In genomic region chr6:81894788-81895221, GRCh38 we compare ENCODE assay signal across 11 cellular contexts.
DNase-seq lines count a peak whose midpoint lies in the region; ATAC-seq and TF ChIP-seq lines count a peak whose summit lies in the region.
"Had no signal": no experiment of that assay in that cellular context is flagged by ENCODE, and none has a peak within 500 bp of the region (broad histone marks: within the 10 kb centered on the region; RNA-seq: fewer than 3 reads in every experiment).

No MANE protein-coding gene starts in this region.

- H3K79me1 ChIP-seq in trophoblast cell (ENCODE audit: low read length), result peaks cover 20% of the 10 kb centered on the region

- peak overlapping the region; percentile 93 for H2BK12ac ChIP-seq in trophoblast cell (ENCODE audit: low read length)

- peak overlapping the region; percentile 78 for H2BK5ac ChIP-seq in trophoblast cell (ENCODE audit: low read depth, low read length, poor library complexity)

- H2BK120ac ChIP-seq in trophoblast cell (ENCODE audit: insufficient read depth, low read length, poor library complexity), result peak overlapping the region; percentile 39

- H2AFZ ChIP-seq in trophoblast cell (ENCODE audit: insufficient read depth, low read length, poor library complexity) (no peak overlapping the region), SK-N-SH (ENCODE audit: low read depth) (no peak overlapping the region)

- no peak overlapping the region for H3K23ac ChIP-seq in trophoblast cell (ENCODE audit: low read length)

- peak overlapping the region; percentile 60 for H3K18ac ChIP-seq in trophoblast cell (ENCODE audit: low read length)

- DNase-seq in COLO829 (ENCODE audit: low spot score), result peak; percentile 81
- no peak for DNase-seq in ascending aorta (ENCODE audit: low spot score in 2 of 2)
- peak; percentile 63 for DNase-seq in left cardiac atrium
- peak in 1 of 2 donors; percentile 17 for DNase-seq in trophoblast cell
- DNase-seq in SK-N-SH, result no peak
- DNase-seq in activated CD4-positive, alpha-beta T cell treated with anti-CD3 and anti-CD28 coated beads for 1 hour, result no peak
- no peak for DNase-seq in osteocyte (ENCODE audit: extremely low spot score, unreplicated experiment)

- H3K4me3 ChIP-seq in ascending aorta (peak overlapping the region in 1 of 2 donors; percentile 24), trophoblast cell (ENCODE audit: low read depth, low read length) (no peak overlapping the region), SK-N-SH (ENCODE audit: low read depth in 2 of 2, low read length in 1 of 2) (no peak overlapping the region)

- peak overlapping the region; percentile 12 to 22 for H3K27ac ChIP-seq in ascending aorta
- H3K27ac ChIP-seq in trophoblast cell (ENCODE audit: low read depth, low read length), result peak overlapping the region; percentile 77
- H3K27ac ChIP-seq in SK-N-SH (ENCODE audit: low read depth in 2 of 2, low read length in 1 of 2), result no peak overlapping the region
- H3K27ac ChIP-seq: C4-2B, neutrophil had no signal

- H3K36me3 ChIP-seq in ascending aorta (no peaks in the 10 kb centered on the region), trophoblast cell (ENCODE audit: control insufficient read depth in 1 of 2, insufficient read depth in 2 of 2, low read length in 2 of 2) (no peaks in the 10 kb centered on the region), SK-N-SH (replicated peaks in 1 of 2; ENCODE audit: control insufficient read depth in 1 of 2, insufficient read depth in 2 of 2, low read length in 1 of 2) (no peaks in the 10 kb centered on the region)
- H3K36me3 ChIP-seq: neutrophil had no signal

- H3K9me3 ChIP-seq in ascending aorta (no peaks in the 10 kb centered on the region), trophoblast cell (ENCODE audit: insufficient read depth, low read depth, low read length) (no peaks in the 10 kb centered on the region), SK-N-SH (no peaks in the 10 kb centered on the region)
- H3K9me3 ChIP-seq: neutrophil had no signal

- H3K27ac Mint-ChIP-seq in osteocyte (ENCODE audit: unreplicated experiment), result no peak overlapping the region
- H3K27ac Mint-ChIP-seq: activated T-helper 17 cell treated with anti-CD3 and anti-CD28 coated beads, Interleukin-2, amount 50 U/mL, for 72 hours had no signal

- H3K9ac ChIP-seq in trophoblast cell (ENCODE audit: low read length), result no peak overlapping the region
- H3K9ac ChIP-seq in SK-N-SH, result no peak overlapping the region

- H3K79me2 ChIP-seq in trophoblast cell (ENCODE audit: control insufficient read depth, insufficient read depth, low read length, poor library complexity) (peaks cover 3% of the 10 kb centered on the region), SK-N-SH (ENCODE audit: insufficient read depth) (no peaks in the 10 kb centered on the region)

- H3K36me3 Mint-ChIP-seq in osteocyte (ENCODE audit: unreplicated experiment), result no peaks in the 10 kb centered on the region

- TF ChIP-seq RAD21 in SK-N-SH (IDR thresholded peaks at IDR 0.05; ENCODE audit: low read length), result no peak

- POLR2A ChIA-PET in SK-N-SH (lab: Yijun Ruan, JAX), result no interaction called here

- no peaks in the 10 kb centered on the region for H4K20me1 ChIP-seq in SK-N-SH (ENCODE audit: insufficient read depth)

- no peaks in the 10 kb centered on the region for H3K9me2 ChIP-seq in SK-N-SH

- intact Hi-C loops in ascending aorta (cut with DNase I), result loop anchor here (2.0 to 5.0 kb wide), 2 partner anchors 36 to 53 kb away; no protein-coding TSS in a partner anchor
- intact Hi-C loops in left cardiac atrium (cut with DNase I), result no loop called here

- ATAC-seq in left cardiac atrium (peak; percentile 87 to 94), HG02840 (IDR thresholded peaks at IDR 0.05; ENCODE audit: low FRiP score, unreplicated experiment) (no peak)
- ATAC-seq: activated T-helper 17 cell treated with anti-CD3 and anti-CD28 coated beads, Interleukin-2, amount 50 U/mL, for 72 hours had no signal

- no peaks in the 10 kb centered on the region for H3K9me3 Mint-ChIP-seq in osteocyte (ENCODE audit: unreplicated experiment)
- H3K9me3 Mint-ChIP-seq: activated T-helper 17 cell treated with anti-CD3 and anti-CD28 coated beads, Interleukin-2, amount 50 U/mL, for 72 hours had no signal

- peak overlapping the region; percentile 5 for H3K4ac ChIP-seq in trophoblast cell (ENCODE audit: low read depth, low read length)

- TF ChIP-seq EP300 in SK-N-SH (IDR thresholded peaks at IDR 0.05; ENCODE audit: borderline replicate concordance in 1 of 2, low read depth in 1 of 2, low read length in 1 of 2), result no peak

- H3K4me3 Mint-ChIP-seq in osteocyte (ENCODE audit: unreplicated experiment), result no peak overlapping the region
- H3K4me3 Mint-ChIP-seq: activated T-helper 17 cell treated with anti-CD3 and anti-CD28 coated beads, Interleukin-2, amount 50 U/mL, for 72 hours had no signal

- peak overlapping the region; percentile 83 for H4K91ac ChIP-seq in trophoblast cell (ENCODE audit: low read depth, low read length)

- H3K4me2 ChIP-seq in trophoblast cell (ENCODE audit: low read length), result peak overlapping the region; percentile 11
- H3K4me2 ChIP-seq in SK-N-SH, result no peak overlapping the region

- no peak overlapping the region for H4K12ac ChIP-seq in trophoblast cell (ENCODE audit: low read depth, low read length)

- TF ChIP-seq CTCF in ascending aorta (IDR thresholded peaks at IDR 0.05) (no peak), SK-N-SH (IDR thresholded peaks at IDR 0.05) (no peak), osteocyte (IDR thresholded peaks at IDR 0.05) (no peak)

- no peaks in the 10 kb centered on the region for H3F3A ChIP-seq in SK-N-SH (replicated peaks; ENCODE audit: insufficient read depth)

- peaks cover 21% of the 10 kb centered on the region for H3K4me1 Mint-ChIP-seq in osteocyte (ENCODE audit: unreplicated experiment)
- H3K4me1 Mint-ChIP-seq: activated T-helper 17 cell treated with anti-CD3 and anti-CD28 coated beads, Interleukin-2, amount 50 U/mL, for 72 hours had no signal

- no CpG with 5 or more reads among the region's 5 CpGs for WGBS in trophoblast cell (ENCODE audit: extremely low coverage, insufficient coverage, insufficient read length)
- 93% methylated on average over 5 of the region's 5 CpGs for WGBS in SK-N-SH (ENCODE audit: low lambda C conversion rate)

- peak overlapping the region; percentile 77 for H4K8ac ChIP-seq in trophoblast cell (ENCODE audit: low read depth, low read length)

- H3K27me3 ChIP-seq in ascending aorta (no peaks in the 10 kb centered on the region), trophoblast cell (ENCODE audit: insufficient read depth, low read length) (no peaks in the 10 kb centered on the region), SK-N-SH (ENCODE audit: insufficient read depth) (no peaks in the 10 kb centered on the region)
- H3K27me3 ChIP-seq: neutrophil had no signal

- no peak overlapping the region for H2AK5ac ChIP-seq in trophoblast cell (ENCODE audit: low read length)

- H3K14ac ChIP-seq in trophoblast cell (ENCODE audit: low read length), result peak overlapping the region; percentile 81

- CTCF ChIA-PET in SK-N-SH (lab: Yijun Ruan, JAX), result no interaction called here

- peaks cover 0 to 15% of the 10 kb centered on the region in 2 donors for H3K4me1 ChIP-seq in ascending aorta
- H3K4me1 ChIP-seq in trophoblast cell (ENCODE audit: control insufficient read depth in 1 of 2, insufficient read depth in 2 of 2, low read length in 2 of 2), result peaks cover 13 to 15% of the 10 kb centered on the region in 2 experiments
- no peaks in the 10 kb centered on the region for H3K4me1 ChIP-seq in SK-N-SH (ENCODE audit: control insufficient read depth in 1 of 2, insufficient read depth in 2 of 2, low read depth in 1 of 2, low read length in 1 of 2)

- H3K27me3 Mint-ChIP-seq in osteocyte (ENCODE audit: unreplicated experiment), result no peaks in the 10 kb centered on the region

TF ChIP-seq in SK-N-SH, 30 proteins besides CTCF, POLR2A, EP300 and RAD21:
- TF ChIP-seq FOSL2 (IDR thresholded peaks at IDR 0.05; ENCODE audit: borderline replicate concordance, low read depth) (no peak), POLR2AphosphoS5 (IDR thresholded peaks at IDR 0.05; ENCODE audit: low read depth, low read length) (no peak), RXRA (IDR thresholded peaks at IDR 0.05; ENCODE audit: borderline replicate concordance, low read depth) (no peak), FOXJ3 (CRISPR knock-in tag; IDR thresholded peaks at IDR 0.05) (no peak), FOXM1 (IDR thresholded peaks at IDR 0.05; ENCODE audit: low read depth) (no peak), SMC3 (IDR thresholded peaks at IDR 0.05; ENCODE audit: low read depth, low read length) (no peak), JUND (IDR thresholded peaks at IDR 0.05) (no peak), MXI1 (IDR thresholded peaks at IDR 0.05; ENCODE audit: low read depth, low read length) (no peak)
- TF ChIP-seq, protein P1, sequence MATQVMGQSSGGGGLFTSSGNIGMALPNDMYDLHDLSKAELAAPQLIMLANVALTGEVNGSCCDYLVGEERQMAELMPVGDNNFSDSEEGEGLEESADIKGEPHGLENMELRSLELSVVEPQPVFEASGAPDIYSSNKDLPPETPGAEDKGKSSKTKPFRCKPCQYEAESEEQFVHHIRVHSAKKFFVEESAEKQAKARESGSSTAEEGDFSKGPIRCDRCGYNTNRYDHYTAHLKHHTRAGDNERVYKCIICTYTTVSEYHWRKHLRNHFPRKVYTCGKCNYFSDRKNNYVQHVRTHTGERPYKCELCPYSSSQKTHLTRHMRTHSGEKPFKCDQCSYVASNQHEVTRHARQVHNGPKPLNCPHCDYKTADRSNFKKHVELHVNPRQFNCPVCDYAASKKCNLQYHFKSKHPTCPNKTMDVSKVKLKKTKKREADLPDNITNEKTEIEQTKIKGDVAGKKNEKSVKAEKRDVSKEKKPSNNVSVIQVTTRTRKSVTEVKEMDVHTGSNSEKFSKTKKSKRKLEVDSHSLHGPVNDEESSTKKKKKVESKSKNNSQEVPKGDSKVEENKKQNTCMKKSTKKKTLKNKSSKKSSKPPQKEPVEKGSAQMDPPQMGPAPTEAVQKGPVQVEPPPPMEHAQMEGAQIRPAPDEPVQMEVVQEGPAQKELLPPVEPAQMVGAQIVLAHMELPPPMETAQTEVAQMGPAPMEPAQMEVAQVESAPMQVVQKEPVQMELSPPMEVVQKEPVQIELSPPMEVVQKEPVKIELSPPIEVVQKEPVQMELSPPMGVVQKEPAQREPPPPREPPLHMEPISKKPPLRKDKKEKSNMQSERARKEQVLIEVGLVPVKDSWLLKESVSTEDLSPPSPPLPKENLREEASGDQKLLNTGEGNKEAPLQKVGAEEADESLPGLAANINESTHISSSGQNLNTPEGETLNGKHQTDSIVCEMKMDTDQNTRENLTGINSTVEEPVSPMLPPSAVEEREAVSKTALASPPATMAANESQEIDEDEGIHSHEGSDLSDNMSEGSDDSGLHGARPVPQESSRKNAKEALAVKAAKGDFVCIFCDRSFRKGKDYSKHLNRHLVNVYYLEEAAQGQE (IDR thresholded peaks at IDR 0.05; ENCODE audit: low read depth, low read length), result no peak

Comparison
In these comparisons a context has a peak if more than half of its experiments do, and no peak if none do; other contexts are left out.
1. DNase-seq: peak in COLO829 (single experiment) and left cardiac atrium (single experiment); none in ascending aorta (0 of 2), SK-N-SH (single experiment), activated CD4-positive, alpha-beta T cell treated with anti-CD3 and anti-CD28 coated beads for 1 hour (single experiment) and osteocyte (single experiment).
2. H3K27ac ChIP-seq: peak in ascending aorta (2 of 2) and trophoblast cell (single experiment); none in SK-N-SH (0 of 2).